21 cellular contexts compared by ENCODE assay signal in the genomic region with DNA sequence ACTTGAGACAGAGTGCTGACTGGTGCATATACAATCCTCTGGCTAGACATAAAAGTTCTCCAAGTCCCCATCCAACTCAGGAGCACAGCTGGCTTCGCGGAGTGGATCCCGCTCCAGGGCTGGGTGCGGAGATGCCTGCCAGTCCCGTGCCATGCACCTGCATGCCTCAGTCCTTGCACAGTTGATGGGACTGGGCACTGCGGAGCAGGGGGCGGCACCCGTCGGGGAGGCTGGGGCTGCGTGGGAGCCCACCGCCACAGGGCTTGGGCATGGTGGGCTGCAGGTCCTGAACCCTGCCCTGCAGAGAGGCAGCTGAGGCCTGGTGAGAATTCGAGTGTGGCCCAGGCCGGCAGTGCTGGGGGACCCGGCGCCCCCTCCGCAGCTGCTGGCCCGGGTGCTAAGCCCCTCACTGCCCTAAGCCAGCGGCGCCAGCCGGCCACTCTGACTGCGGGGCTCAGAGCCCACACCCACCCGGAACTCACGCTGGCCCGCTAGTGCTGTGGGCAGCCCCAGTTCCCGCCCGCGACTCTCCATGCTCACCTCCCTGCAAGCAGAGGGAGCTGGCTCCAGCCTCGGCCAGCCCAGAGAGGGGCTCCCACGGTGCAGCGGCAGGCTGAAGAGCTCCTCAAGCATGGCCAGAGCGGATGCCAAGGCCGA. TPM values are rescaled to one million over a fixed set of nuclear protein-coding genes. Genes with fewer than 3 reads are reported as not detected.
A peak's percentile ranks its signal among the peaks of the same experiment; 100 is the strongest.
DNase-seq lines count a peak whose midpoint lies in the region; ATAC-seq, FAIRE-seq and TF ChIP-seq lines count a peak whose summit lies in the region.
"Had no signal": no experiment of that assay in that cellular context is flagged by ENCODE, and none has a peak within 500 bp of the region (broad histone marks: within the 10 kb centered on the region; RNA-seq: fewer than 3 reads in every experiment).

No MANE protein-coding gene starts in this region.

- no peaks in the 10 kb centered on the region for H3K79me2 ChIP-seq in K562 (ENCODE audit: control insufficient read depth, insufficient read depth, low read length)

- POLR2A ChIA-PET in K562 (lab: Yijun Ruan, JAX) = interaction anchor here (0.6 to 1.0 kb wide), 3 partner anchors 16 to 144 kb away, joined by 3 to 4 read pairs (median 3); no protein-coding TSS in a partner anchor

- H3K9me3 ChIP-seq in K562 (replicated peaks; ENCODE audit: control insufficient read depth, insufficient read depth, low read depth, low read length) = peaks cover 22% of the 10 kb centered on the region

- no peak for TF ChIP-seq POLR2A in K562 (conservative IDR thresholded peaks at IDR 0.05)

- CTCF ChIA-PET in K562 (lab: Yijun Ruan, JAX; ENCODE audit: low intra/inter-chr PET ratio) = no interaction called here

- H4K20me1 ChIP-seq in K562 (replicated peaks; ENCODE audit: control insufficient read depth, insufficient read depth, low read length) = no peaks in the 10 kb centered on the region

- H3K27me3 ChIP-seq in K562 (ENCODE audit: control insufficient read depth in 2 of 2, insufficient read depth in 2 of 2, low read length in 2 of 2) = no peaks in the 10 kb centered on the region

- H3K27me3 Mint-ChIP-seq in osteocyte (ENCODE audit: unreplicated experiment) = no peaks in the 10 kb centered on the region
- H3K27me3 Mint-ChIP-seq in endothelial cell (ENCODE audit: unreplicated experiment) = no peaks in the 10 kb centered on the region

- DNase-seq in K562 (ENCODE audit: extremely low read depth in 1 of 4, low spot score in 3 of 4) (no peak), left lobe of liver (ENCODE audit: low spot score) (peak; percentile 39), osteocyte (ENCODE audit: extremely low spot score, unreplicated experiment) (peak; percentile 81), NCI-H2227 (lab: John Stamatoyannopoulos, UW; ENCODE audit: unreplicated experiment) (no peak), endothelial cell (ENCODE audit: low spot score) (no peak)
- no peak for DNase-seq in activated naive CD4-positive, alpha-beta T cell treated with Interleukin-2 at 50 U/mL for 16 hours
- DNase-seq: C1 segment of cervical spinal cord, Calu3, COR-L47, DMS53, DMS79 treated with DMSO at 0.1 percent for 48 hours, GF-D8, GM23248, H7, HFFc6 had no signal

- peaks cover 0 to 7% of the 10 kb centered on the region in 2 experiments; a peak in 1 of 5 replicates for H3K4me1 ChIP-seq in K562 (replicated peaks in 1 of 2; ENCODE audit: control insufficient read depth in 2 of 2, insufficient read depth in 2 of 2, low read length in 2 of 2)

- H3K36me3 Mint-ChIP-seq in osteocyte (ENCODE audit: unreplicated experiment) (no peaks in the 10 kb centered on the region), endothelial cell (ENCODE audit: low read depth, unreplicated experiment) (peaks cover 6% of the 10 kb centered on the region)
- H3K36me3 Mint-ChIP-seq: CD4-positive, alpha-beta memory T cell had no signal

- H3K9me3 Mint-ChIP-seq in osteocyte (ENCODE audit: unreplicated experiment) (peaks cover 3% of the 10 kb centered on the region), endothelial cell (ENCODE audit: unreplicated experiment) (peaks cover 5% of the 10 kb centered on the region)

- no peak overlapping the region for H3K27ac ChIP-seq in K562 (ENCODE audit: extremely low read depth, low read depth, low read length)
- H3K27ac ChIP-seq: GM23248 had no signal

- TF ChIP-seq EP300 in K562 (IDR thresholded peaks at IDR 0.05; ENCODE audit: low read length) = no peak

- FAIRE-seq in K562 (lab: Jason Lieb, UNC) = no peak
- FAIRE-seq: GM12891, GM18507, H1 had no signal

- H3K4me2 ChIP-seq in K562 (ENCODE audit: insufficient read depth, low read length) = no peak overlapping the region

- WGBS in K562 (ENCODE audit: insufficient coverage, low coverage, missing lambda C conversion rate) = 77% methylated on average over 27 of the region's 32 CpGs

- intact Hi-C loops in K562 (cut with micrococcal nuclease) = no loop called here

- H3K27ac Mint-ChIP-seq in osteocyte (ENCODE audit: unreplicated experiment) (no peak overlapping the region), endothelial cell (ENCODE audit: unreplicated experiment) (no peak overlapping the region)
- H3K27ac Mint-ChIP-seq: CD4-positive, alpha-beta memory T cell; HFFc6 had no signal

- in situ Hi-C loops in K562 (cut with MboI) = no loop called here

- no peak for TF ChIP-seq CTCF in K562 (IDR thresholded peaks at IDR 0.05 in 2 of 3, conservative IDR thresholded peaks at IDR 0.05 in 1 of 3; ENCODE audit: insufficient read depth in 2 of 3, low read depth in 1 of 3, low read length in 3 of 3)
- no peak for TF ChIP-seq CTCF in osteocyte (IDR thresholded peaks at IDR 0.05)
- no peak for TF ChIP-seq CTCF in endothelial cell (IDR thresholded peaks at IDR 0.05; ENCODE audit: unreplicated experiment)

- no peak overlapping the region for H3K9ac ChIP-seq in K562 (ENCODE audit: insufficient read depth in 1 of 2, low read depth in 2 of 2, low read length in 2 of 2)
- H3K9ac ChIP-seq: GM23248 had no signal

- TF ChIP-seq RAD21 in K562 (CRISPR knock-in tag; conservative IDR thresholded peaks at IDR 0.05 in 1 of 2, IDR thresholded peaks at IDR 0.05 in 1 of 2) = no peak

- no peaks in the 10 kb centered on the region for H3K9me1 ChIP-seq in K562 (ENCODE audit: control insufficient read depth, insufficient read depth, low read length)

- H3K36me3 ChIP-seq in K562 (ENCODE audit: control insufficient read depth, insufficient read depth, low read length) = no peaks in the 10 kb centered on the region

- H3K4me3 ChIP-seq in K562 = no peak overlapping the region
- H3K4me3 ChIP-seq: GM23248 had no signal

- no peak overlapping the region for H2AFZ ChIP-seq in K562 (ENCODE audit: low read depth, low read length)
- H2AFZ ChIP-seq: GM23248 had no signal

- BruUV-seq in K562 (replicated peaks; lab: Mats Ljungman, UMichigan) = no TSS peak

- H3K4me3 Mint-ChIP-seq in osteocyte (ENCODE audit: unreplicated experiment) (no peak overlapping the region), endothelial cell (ENCODE audit: unreplicated experiment) (no peak overlapping the region)
- H3K4me3 Mint-ChIP-seq: CD4-positive, alpha-beta memory T cell; HFFc6 had no signal

- H3K4me1 Mint-ChIP-seq in osteocyte (ENCODE audit: unreplicated experiment) (no peaks in the 10 kb centered on the region), endothelial cell (ENCODE audit: unreplicated experiment) (peaks cover 16% of the 10 kb centered on the region)

- no peak for ATAC-seq in K562
- ATAC-seq in left lobe of liver = no peak
- ATAC-seq in GM18909 (IDR thresholded peaks at IDR 0.05; ENCODE audit: poor library complexity, unreplicated experiment) = no peak
- ATAC-seq: HCT116 had no signal

TF ChIP-seq in K562, 482 proteins besides CTCF, POLR2A, EP300 and RAD21 (continues in another document):
- TF ChIP-seq, protein P1, sequence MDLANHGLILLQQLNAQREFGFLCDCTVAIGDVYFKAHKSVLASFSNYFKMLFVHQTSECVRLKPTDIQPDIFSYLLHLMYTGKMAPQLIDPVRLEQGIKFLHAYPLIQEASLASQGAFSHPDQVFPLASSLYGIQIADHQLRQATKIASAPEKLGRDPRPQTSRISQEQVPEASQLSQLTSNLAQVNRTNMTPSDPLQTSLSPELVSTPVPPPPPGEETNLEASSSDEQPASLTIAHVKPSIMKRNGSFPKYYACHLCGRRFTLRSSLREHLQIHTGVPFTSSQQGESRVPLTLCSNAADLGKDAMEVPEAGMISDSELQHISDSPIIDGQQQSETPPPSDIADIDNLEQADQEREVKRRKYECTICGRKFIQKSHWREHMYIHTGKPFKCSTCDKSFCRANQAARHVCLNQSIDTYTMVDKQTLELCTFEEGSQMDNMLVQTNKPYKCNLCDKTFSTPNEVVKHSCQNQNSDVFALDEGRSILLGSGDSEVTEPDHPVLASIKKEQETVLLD (IDR thresholded peaks at IDR 0.05) = no peak
- TF ChIP-seq GABPB2 (CRISPR knock-in tag; conservative IDR thresholded peaks at IDR 0.05) = no peak
- TF ChIP-seq NFIX (CRISPR knock-in tag; IDR thresholded peaks at IDR 0.05; ENCODE audit: low read depth) = no peak
- TF ChIP-seq, protein P2, sequence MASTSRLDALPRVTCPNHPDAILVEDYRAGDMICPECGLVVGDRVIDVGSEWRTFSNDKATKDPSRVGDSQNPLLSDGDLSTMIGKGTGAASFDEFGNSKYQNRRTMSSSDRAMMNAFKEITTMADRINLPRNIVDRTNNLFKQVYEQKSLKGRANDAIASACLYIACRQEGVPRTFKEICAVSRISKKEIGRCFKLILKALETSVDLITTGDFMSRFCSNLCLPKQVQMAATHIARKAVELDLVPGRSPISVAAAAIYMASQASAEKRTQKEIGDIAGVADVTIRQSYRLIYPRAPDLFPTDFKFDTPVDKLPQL (IDR thresholded peaks at IDR 0.05; ENCODE audit: extremely low read depth, insufficient read length) = no peak
- no peak for TF ChIP-seq CHD2 (IDR thresholded peaks at IDR 0.05; ENCODE audit: low read depth, low read length)
- TF ChIP-seq ZFPM2 (CRISPR knock-in tag; IDR thresholded peaks at IDR 0.05) = no peak
- 0 out of 2 replicates have a peak, but pooled peaks have one; percentile 76 for TF ChIP-seq HLTF (IDR thresholded peaks at IDR 0.05)
- TF ChIP-seq CCNT2 (IDR thresholded peaks at IDR 0.05; ENCODE audit: borderline replicate concordance, extremely low read depth, insufficient read length, low read depth, low read length) = no peak
- peak; percentile 36; the same call in 1 of the 2 replicates for TF ChIP-seq CBX5 (IDR thresholded peaks at IDR 0.05; ENCODE audit: borderline replicate concordance, low read depth)

RNA-seq across cellular contexts. Expression of a gene that starts 41.7 kb away (rescaled TPM):
- total RNA-seq in K562 (2011; cell fraction: chromatin; rRNA removed; ENCODE audit: low replicate concordance) = 278 and 566 TPM in 2 replicates
- total RNA-seq in K562 (2011; cell fraction: nucleolus; rRNA removed) = 420 and 508 TPM in 2 replicates
- total RNA-seq in K562 (2011; cell fraction: nucleoplasm; rRNA removed) = 435 and 495 TPM in 2 replicates
- 93.1 and 145 TPM in 2 replicates for total RNA-seq in K562 (2014; rRNA removed)
- 39.4 and 42.8 TPM in 2 replicates for total RNA-seq in K562 (2014; rRNA removed; fragmentation: Illumina TruSeq; extraction: Trizol)
- total RNA-seq in K562 (2015; rRNA removed; fragmentation: Illumina TruSeq; extraction: Trizol) = 34.9 and 37.4 TPM in 2 replicates
- 141 and 153 TPM in 2 replicates for total RNA-seq in K562 (2021)
- 53.4 and 142 TPM in 2 replicates for polyA plus RNA-seq in K562 (2011; rRNA removed)
- polyA plus RNA-seq in K562 (2011; cell fraction: cytosol; rRNA removed) = 95.7 and 144 TPM in 2 replicates
- 174 and 230 TPM in 2 replicates for polyA plus RNA-seq in K562 (2011; cell fraction: nucleus; rRNA removed)
- polyA plus RNA-seq in K562 (2012) = 54.8 and 81.2 TPM in 2 replicates
- 73.4 and 73.6 TPM in 2 replicates for polyA plus RNA-seq in K562 (2014; fragmentation: Illumina TruSeq; extraction: Trizol)
- polyA plus RNA-seq in K562 (2014; fragmentation: Nextera tagmentation; extraction: Ambion mirVana) = 10 to 100 TPM; 12.6 to 22.9 TPM
- 48.0 and 52.8 TPM in 2 replicates for polyA plus RNA-seq in K562 (2014; rRNA removed)
- polyA minus RNA-seq in K562 (2011; rRNA and poly(A)+ RNA removed) = 56.6 and 73.8 TPM in 2 replicates
- 98.1 and 111 TPM in 2 replicates for polyA minus RNA-seq in K562 (2011; cell fraction: cytosol; rRNA and poly(A)+ RNA removed)
- 86.4 and 99.1 TPM in 2 replicates for polyA minus RNA-seq in K562 (2011; cell fraction: nucleus; rRNA and poly(A)+ RNA removed)
- 9.5 TPM for total RNA-seq in left lobe of liver
- total RNA-seq in osteocyte = 200 and 236 TPM in 2 replicates
- 511 TPM for total RNA-seq in endothelial cell (ENCODE audit: unreplicated experiment)

Comparison
In these comparisons a context has a peak if more than half of its experiments do, and no peak if none do; other contexts are left out.
1. DNase-seq: peak in left lobe of liver (single experiment) and osteocyte (single experiment); none in K562 (0 of 4), NCI-H2227 (single experiment), endothelial cell (single experiment) and activated naive CD4-positive, alpha-beta T cell treated with Interleukin-2 at 50 U/mL for 16 hours (single experiment).